ENCODE assay signal across 16 cellular contexts in the genomic region with DNA sequence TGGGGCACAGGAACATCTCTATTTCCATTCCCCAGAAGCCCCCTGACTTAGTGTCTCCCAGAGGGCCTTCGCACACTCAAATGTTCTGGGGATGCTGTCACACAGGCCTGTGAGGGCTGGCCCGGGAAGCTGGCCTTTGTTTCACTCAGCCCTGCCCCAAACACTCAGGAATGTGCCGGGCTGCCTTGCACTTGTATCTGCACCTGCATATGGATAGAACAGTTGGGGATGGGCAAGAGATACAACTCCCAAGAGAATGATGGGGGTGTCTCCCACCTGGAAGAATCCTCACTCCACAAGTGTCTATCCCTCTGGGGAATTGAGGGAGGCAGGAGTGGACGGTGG. TPM values are rescaled to one million over a fixed set of nuclear protein-coding genes. Genes with fewer than 3 reads are reported as not detected.
A peak's percentile ranks its signal among the peaks of the same experiment; 100 is the strongest.
DNase-seq lines count a peak whose midpoint lies in the region; ATAC-seq and TF ChIP-seq lines count a peak whose summit lies in the region.
"Had no signal": no experiment of that assay in that cellular context is flagged by ENCODE, and none has a peak within 500 bp of the region (broad histone marks: within the 10 kb centered on the region; RNA-seq: fewer than 3 reads in every experiment).

No MANE protein-coding gene starts in this region.

- H3K4me1 Mint-ChIP-seq in CD8-positive, alpha-beta memory T cell, result peaks cover 21 to 41% (median 38%) of the 10 kb centered on the region in 3 donors
- H3K4me1 Mint-ChIP-seq in T-cell, result peaks cover 43 to 57% (median 53%) of the 10 kb centered on the region in 3 donors

- WGBS in esophagus squamous epithelium, 2 donors, result 63 to 72% methylated on average over 2 to 3 of the region's 4 CpGs

- TF ChIP-seq POLR2A in gastrocnemius medialis (IDR thresholded peaks at IDR 0.05), result no peak
- no peak for TF ChIP-seq POLR2A in esophagus squamous epithelium (IDR thresholded peaks at IDR 0.05)

- H3K9me3 Mint-ChIP-seq in CD8-positive, alpha-beta memory T cell, result no peaks in the 10 kb centered on the region
- H3K9me3 Mint-ChIP-seq in T-cell, result no peaks in the 10 kb centered on the region

- in situ Hi-C loops in gastrocnemius medialis (cut with MboI; ENCODE audit: low sequenced_read_pairs in 4 of 4), result loop anchor here (5.0 to 25.0 kb wide), 4 partner anchors 112 to 262 kb away; no protein-coding TSS in a partner anchor

- peaks cover 0 to under 1% of the 10 kb centered on the region in 2 donors for H3K27me3 Mint-ChIP-seq in CD8-positive, alpha-beta memory T cell
- no peaks in the 10 kb centered on the region for H3K27me3 Mint-ChIP-seq in T-cell

- no peak overlapping the region for H3K27ac ChIP-seq in CD8-positive, alpha-beta memory T cell (ENCODE audit: low read depth, low read length)
- peak overlapping the region; percentile 74 to 85 (median 79) for H3K27ac ChIP-seq in gastrocnemius medialis
- H3K27ac ChIP-seq in esophagus squamous epithelium, result no peak overlapping the region
- H3K27ac ChIP-seq: SK-N-MC had no signal

- peaks cover 4 to 25% (median 7%) of the 10 kb centered on the region in 3 donors for H3K36me3 Mint-ChIP-seq in CD8-positive, alpha-beta memory T cell
- peaks cover 5% of the 10 kb centered on the region for H3K36me3 Mint-ChIP-seq in T-cell

- TF ChIP-seq CTCF in epithelial cell of esophagus (IDR thresholded peaks at IDR 0.05; ENCODE audit: insufficient read depth, low read depth, low read length, missing control alignments), result no peak
- TF ChIP-seq CTCF in gastrocnemius medialis (IDR thresholded peaks at IDR 0.05 in 4 of 5, conservative IDR thresholded peaks at IDR 0.05 in 1 of 5), result no peak
- TF ChIP-seq CTCF in esophagus squamous epithelium (IDR thresholded peaks at IDR 0.05), result no peak

- peaks cover 38% of the 10 kb centered on the region for H3K4me1 ChIP-seq in CD8-positive, alpha-beta memory T cell (ENCODE audit: insufficient read depth, low read length)
- H3K4me1 ChIP-seq in gastrocnemius medialis (peaks cover 39 to 49% of the 10 kb centered on the region in 2 donors), esophagus squamous epithelium (peaks cover 8 to 35% (median 23%) of the 10 kb centered on the region in 3 donors)

- H3K4me3 ChIP-seq in CD8-positive, alpha-beta memory T cell (ENCODE audit: low read length), result no peak overlapping the region
- H3K4me3 ChIP-seq in epithelial cell of esophagus (ENCODE audit: low read length) (no peak overlapping the region), gastrocnemius medialis (no peak overlapping the region), esophagus squamous epithelium (no peak overlapping the region)
- H3K4me3 ChIP-seq: SK-N-MC had no signal

- CTCF ChIA-PET in CD8-positive, alpha-beta memory T cell (lab: Charles Lee), result interaction anchor here (1.5 to 6.7 kb wide), 3 partner anchors 9 to 275 kb away, joined by 4 to 94 read pairs (median 59); a partner anchor contains a TSS
- CTCF ChIA-PET in T-cell (lab: Charles Lee), result interaction anchor here (1.0 to 1.5 kb wide), 4 partner anchors 9 to 304 kb away, joined by 3 to 5 read pairs (median 3); a partner anchor contains a TSS

- ATAC-seq in T-cell (replicated peaks in 1 of 4) (no peak), gastrocnemius medialis (no peak), GM19463 (IDR thresholded peaks at IDR 0.05; ENCODE audit: unreplicated experiment) (no peak), HG02623 (IDR thresholded peaks at IDR 0.05; ENCODE audit: unreplicated experiment) (no peak), HG03521 (IDR thresholded peaks at IDR 0.05; ENCODE audit: unreplicated experiment) (no peak)

- H3K27ac Mint-ChIP-seq in CD8-positive, alpha-beta memory T cell, result peak overlapping the region; percentile 42 to 98 (median 74)
- H3K27ac Mint-ChIP-seq in T-cell, result peak overlapping the region; percentile 98 to 99

- intact Hi-C loops in gastrocnemius medialis (cut with DNase I; ENCODE audit: low total_unique reads), result no loop called here
- intact Hi-C loops in esophagus squamous epithelium (cut with DNase I), result loop anchor here (10.0 kb wide), 1 partner anchor 272 kb away; no protein-coding TSS in a partner anchor

- H3K9me3 ChIP-seq in CD8-positive, alpha-beta memory T cell (ENCODE audit: low read length), result no peaks in the 10 kb centered on the region
- no peaks in the 10 kb centered on the region for H3K9me3 ChIP-seq in gastrocnemius medialis
- H3K9me3 ChIP-seq in esophagus squamous epithelium, result no peaks in the 10 kb centered on the region

- no peaks in the 10 kb centered on the region for H3K36me3 ChIP-seq in CD8-positive, alpha-beta memory T cell (ENCODE audit: insufficient read depth, low read length)
- H3K36me3 ChIP-seq in gastrocnemius medialis, result peaks cover 0 to 85% of the 10 kb centered on the region in 2 donors
- H3K36me3 ChIP-seq in esophagus squamous epithelium, result peaks cover 20 to 77% (median 29%) of the 10 kb centered on the region in 3 donors

- POLR2A ChIA-PET in CD8-positive, alpha-beta memory T cell (lab: Charles Lee), result interaction anchor here (0.6 kb wide), 1 partner anchor 342 kb away, joined by 3 read pairs; no protein-coding TSS in a partner anchor
- POLR2A ChIA-PET in T-cell (lab: Charles Lee), result no interaction called here

- H3K4me3 Mint-ChIP-seq in CD8-positive, alpha-beta memory T cell, result no peak overlapping the region
- H3K4me3 Mint-ChIP-seq in T-cell, result no peak overlapping the region

- no peaks in the 10 kb centered on the region for H3K27me3 ChIP-seq in CD8-positive, alpha-beta memory T cell (ENCODE audit: insufficient read depth, low read length, poor library complexity, severe bottlenecking)
- no peaks in the 10 kb centered on the region for H3K27me3 ChIP-seq in gastrocnemius medialis
- no peaks in the 10 kb centered on the region for H3K27me3 ChIP-seq in esophagus squamous epithelium

- DNase-seq in CD8-positive, alpha-beta memory T cell, result no peak
- DNase-seq in T-cell (no peak), epithelial cell of esophagus (ENCODE audit: low read depth) (peak; percentile 41), gastrocnemius medialis (no peak), esophagus squamous epithelium (lab: John Stamatoyannopoulos, UW) (no peak)
- DNase-seq: DMS79, GOT3, KBM-7, NCI-H1436, NCI-H2029, NCI-H2171, NCI-H446 treated with DMSO at 0.1 percent for 48 hours had no signal

RNA-seq across cellular contexts. Expression of a gene that starts 7.1 kb away (rescaled TPM):
- 10 to 100 TPM; 32.2 to 32.3 TPM for total RNA-seq in CD8-positive, alpha-beta memory T cell
- polyA plus RNA-seq in CD8-positive, alpha-beta memory T cell, result 24.6 TPM
- 100 to 1,000 TPM in 4 of 5 donors, 10 to 100 TPM in 1; 86.2 to 187 (median 156) TPM for total RNA-seq in T-cell
- total RNA-seq in gastrocnemius medialis, result 1 to 10 TPM; 1.7 to 5.2 (median 2.1) TPM
- 1 to 10 TPM; 3.1 to 9.4 (median 7.8) TPM for total RNA-seq in esophagus squamous epithelium

RNA-seq across cellular contexts. Expression of a gene that starts 10.7 kb away (rescaled TPM):
- 10 to 100 TPM; 23.0 to 27.1 TPM for total RNA-seq in CD8-positive, alpha-beta memory T cell
- 9.6 TPM for polyA plus RNA-seq in CD8-positive, alpha-beta memory T cell
- total RNA-seq in T-cell (100 to 1,000 TPM in 2 of 5 donors, 10 to 100 TPM in 3; 75.4 to 132 (median 99.5) TPM), gastrocnemius medialis (100 to 1,000 TPM; 239 to 437 (median 395) TPM), esophagus squamous epithelium (100 to 1,000 TPM in 2 of 4 donors, 10 to 100 TPM in 2; 50.7 to 186 (median 81.7) TPM)

Comparison
In these comparisons a context has a peak if more than half of its experiments do, and no peak if none do; other contexts are left out.
1. H3K27ac ChIP-seq: peak in gastrocnemius medialis (4 of 4); none in CD8-positive, alpha-beta memory T cell (single experiment) and esophagus squamous epithelium (0 of 4).